1 cellular context compared by ENCODE assay signal in genomic region chr4:626201-627091, GRCh38.
TF ChIP-seq lines count a peak whose summit lies in the region.

No MANE protein-coding gene starts in this region.

TF ChIP-seq in WTC11, 78 proteins besides CTCF, POLR2A, EP300 and RAD21 (continued from another document):
- TF ChIP-seq ZNF425 (CRISPR knock-in tag; conservative IDR thresholded peaks at IDR 0.05), result no peak
- no peak for TF ChIP-seq MYBL2 (CRISPR knock-in tag; IDR thresholded peaks at IDR 0.05)
- no peak for TF ChIP-seq ZNF396 (CRISPR knock-in tag; IDR thresholded peaks at IDR 0.05; ENCODE audit: borderline replicate concordance)
- TF ChIP-seq IRF1 (CRISPR knock-in tag; IDR thresholded peaks at IDR 0.05), result no peak
- TF ChIP-seq E2F4 (CRISPR knock-in tag; IDR thresholded peaks at IDR 0.05; ENCODE audit: borderline replicate concordance, low read depth), result no peak
- TF ChIP-seq ESRRA (CRISPR knock-in tag; IDR thresholded peaks at IDR 0.05; ENCODE audit: borderline replicate concordance), result no peak
- TF ChIP-seq ZNF512 (CRISPR knock-in tag; IDR thresholded peaks at IDR 0.05; ENCODE audit: borderline replicate concordance), result no peak
